In genomic region chr19:16898306-16899015, GRCh38 we compare ENCODE assay signal across 13 cellular contexts. TPM values are rescaled to one million over a fixed set of nuclear protein-coding genes. Genes with fewer than 3 reads are reported as not detected.
A peak's percentile ranks its signal among the peaks of the same experiment; 100 is the strongest.
DNase-seq lines count a peak whose midpoint lies in the region; ATAC-seq and TF ChIP-seq lines count a peak whose summit lies in the region.
"Had no signal": no experiment of that assay in that cellular context is flagged by ENCODE, and none has a peak within 500 bp of the region (broad histone marks: within the 10 kb centered on the region; RNA-seq: fewer than 3 reads in every experiment).

No MANE protein-coding gene starts in this region.

- H3K79me2 ChIP-seq in GM23338 (replicated peaks; ENCODE audit: insufficient read depth): no peaks in the 10 kb centered on the region
- H3K79me2 ChIP-seq in parathyroid adenoma: no peaks in the 10 kb centered on the region

- H3K9me3 Mint-ChIP-seq in T-helper 2 cell treated with Interferon-gamma antibody and Interleukin-4, amounts not matched to agents 5 μg/mL and 100 μg/mL, for 36 hours: no peaks in the 10 kb centered on the region
- no peaks in the 10 kb centered on the region; the same call in 2 of the 3 replicates for H3K9me3 Mint-ChIP-seq in GM23338
- H3K9me3 Mint-ChIP-seq in central memory CD8-positive, alpha-beta T cell: no peaks in the 10 kb centered on the region

- H3K4me1 ChIP-seq in GM23338 (ENCODE audit: insufficient read depth): peaks cover 3% of the 10 kb centered on the region; the same call in 1 of the 2 replicates
- H3K4me1 ChIP-seq in parathyroid adenoma: peaks cover 2% of the 10 kb centered on the region

- ATAC-seq in GM23338: no peak
- ATAC-seq in central memory CD8-positive, alpha-beta T cell (replicated peaks; ENCODE audit: extremely low read depth, poor library complexity, severe bottlenecking): no peak

- H2AFZ ChIP-seq in GM23338 (no peak overlapping the region), parathyroid adenoma (no peak overlapping the region)

- H3K9me3 ChIP-seq in parathyroid adenoma (ENCODE audit: control insufficient read depth, low read length) (no peaks in the 10 kb centered on the region), MG63 (no peaks in the 10 kb centered on the region)
- H3K9me3 ChIP-seq: body of pancreas, upper lobe of left lung had no signal

- H3K27ac ChIP-seq in GM23338 (ENCODE audit: low read depth): no peak overlapping the region
- H3K27ac ChIP-seq in parathyroid adenoma: no peak overlapping the region

- no peak overlapping the region for H3K27ac Mint-ChIP-seq in T-helper 2 cell treated with Interferon-gamma antibody and Interleukin-4, amounts not matched to agents 5 μg/mL and 100 μg/mL, for 36 hours
- no peak overlapping the region for H3K27ac Mint-ChIP-seq in GM23338
- H3K27ac Mint-ChIP-seq in central memory CD8-positive, alpha-beta T cell (ENCODE audit: low read depth): peak overlapping the region; percentile 55

- peaks cover 15% of the 10 kb centered on the region for H3K4me1 Mint-ChIP-seq in T-helper 2 cell treated with Interferon-gamma antibody and Interleukin-4, amounts not matched to agents 5 μg/mL and 100 μg/mL, for 36 hours (ENCODE audit: low read depth)
- peaks cover 5% of the 10 kb centered on the region; the same call in 1 of the 3 replicates for H3K4me1 Mint-ChIP-seq in GM23338
- H3K4me1 Mint-ChIP-seq in central memory CD8-positive, alpha-beta T cell: peaks cover 20% of the 10 kb centered on the region

- TF ChIP-seq CTCF in GM23338 (conservative IDR thresholded peaks at IDR 0.05; ENCODE audit: low read depth in 2 of 2): no peak
- TF ChIP-seq CTCF in parathyroid adenoma (IDR thresholded peaks at IDR 0.05): no peak

- peak overlapping the region; percentile 49 for H3K4me3 Mint-ChIP-seq in T-helper 2 cell treated with Interferon-gamma antibody and Interleukin-4, amounts not matched to agents 5 μg/mL and 100 μg/mL, for 36 hours
- H3K4me3 Mint-ChIP-seq in GM23338: peak overlapping the region; percentile 78
- peak overlapping the region; percentile 69 for H3K4me3 Mint-ChIP-seq in central memory CD8-positive, alpha-beta T cell

- DNase-seq in T-helper 2 cell treated with Interferon-gamma antibody and Interleukin-4, amounts not matched to agents 5 μg/mL and 100 μg/mL, for 36 hours (ENCODE audit: low spot score): no peak
- no peak for DNase-seq in T-helper 2 cell
- no peak for DNase-seq in GM23338 (ENCODE audit: low spot score)
- DNase-seq in central memory CD8-positive, alpha-beta T cell (ENCODE audit: low spot score in 2 of 2): no peak
- no peak for DNase-seq in NCI-H2196 (lab: John Stamatoyannopoulos, UW; ENCODE audit: unreplicated experiment)
- no peak for DNase-seq in MG63
- no peak for DNase-seq in amygdala (lab: John Stamatoyannopoulos, UW)
- DNase-seq: NCI-H1092, NCI-H524 treated with DMSO at 0.1 percent for 48 hours, small intestine had no signal

- H3K9me2 ChIP-seq in GM23338 (ENCODE audit: insufficient read depth): no peaks in the 10 kb centered on the region

- H3F3A ChIP-seq in GM23338 (replicated peaks; ENCODE audit: low read depth): no peaks in the 10 kb centered on the region

- H3K27me3 ChIP-seq in GM23338 (ENCODE audit: insufficient read depth) (peaks cover 16% of the 10 kb centered on the region), parathyroid adenoma (ENCODE audit: control insufficient read depth, insufficient read depth, low read length) (no peaks in the 10 kb centered on the region), MG63 (no peaks in the 10 kb centered on the region)
- H3K27me3 ChIP-seq: body of pancreas, upper lobe of left lung had no signal

- no peak overlapping the region for H3K9ac ChIP-seq in parathyroid adenoma

- H4K20me1 ChIP-seq in GM23338 (replicated peaks; ENCODE audit: insufficient read depth): no peaks in the 10 kb centered on the region

- H3K4me2 ChIP-seq in GM23338: peak overlapping the region; percentile 88; the same call in 1 of the 2 replicates
- peak overlapping the region; percentile 88 for H3K4me2 ChIP-seq in parathyroid adenoma (ENCODE audit: low read length)

- peak overlapping the region; percentile 84 for H3K4me3 ChIP-seq in GM23338
- H3K4me3 ChIP-seq in parathyroid adenoma (ENCODE audit: low read depth, low read length): no peak overlapping the region
- no peak overlapping the region for H3K4me3 ChIP-seq in MG63

- H3K27me3 Mint-ChIP-seq in T-helper 2 cell treated with Interferon-gamma antibody and Interleukin-4, amounts not matched to agents 5 μg/mL and 100 μg/mL, for 36 hours (ENCODE audit: low read depth): peaks cover 28% of the 10 kb centered on the region
- H3K27me3 Mint-ChIP-seq in GM23338 (ENCODE audit: insufficient read depth, low read depth, poor library complexity): peaks cover 25% of the 10 kb centered on the region
- peaks cover 24% of the 10 kb centered on the region for H3K27me3 Mint-ChIP-seq in central memory CD8-positive, alpha-beta T cell

- no peaks in the 10 kb centered on the region for H3K36me3 ChIP-seq in GM23338 (ENCODE audit: insufficient read depth)
- H3K36me3 ChIP-seq in parathyroid adenoma (ENCODE audit: control insufficient read depth, insufficient read depth, low read length): no peaks in the 10 kb centered on the region
- no peaks in the 10 kb centered on the region for H3K36me3 ChIP-seq in MG63
- H3K36me3 ChIP-seq: upper lobe of left lung had no signal

- no peaks in the 10 kb centered on the region for H3K36me3 Mint-ChIP-seq in T-helper 2 cell treated with Interferon-gamma antibody and Interleukin-4, amounts not matched to agents 5 μg/mL and 100 μg/mL, for 36 hours (ENCODE audit: low read depth)
- H3K36me3 Mint-ChIP-seq in GM23338 (ENCODE audit: low read depth): no peaks in the 10 kb centered on the region
- H3K36me3 Mint-ChIP-seq in central memory CD8-positive, alpha-beta T cell (ENCODE audit: insufficient read depth): peaks cover 12% of the 10 kb centered on the region

TF ChIP-seq in GM23338, 12 proteins besides CTCF, POLR2A, EP300 and RAD21:
- TF ChIP-seq STAT1 (IDR thresholded peaks at IDR 0.05; ENCODE audit: unreplicated experiment): no peak
- TF ChIP-seq REST (IDR thresholded peaks at IDR 0.05; ENCODE audit: unreplicated experiment): no peak
- TF ChIP-seq EZH2 (IDR thresholded peaks at IDR 0.05; ENCODE audit: low read depth, unreplicated experiment): no peak
- TF ChIP-seq EZH2phosphoT487 (IDR thresholded peaks at IDR 0.05; ENCODE audit: unreplicated experiment): no peak

RNA-seq across cellular contexts. Expression of gene F2RL3, which starts 9.7 kb away (rescaled TPM):
- not detected in 2 replicates for total RNA-seq in GM23338 (2014; rRNA removed; shearing (Covaris generic))
- polyA plus RNA-seq in GM23338 (2016; fragmentation: Nextera tagmentation; extraction: Ambion mirVana): 0.14 TPM in 1 of 2 replicates, not detected in the other
- not detected in 2 replicates for total RNA-seq in MG63 (2014; rRNA removed; shearing (Covaris generic); ENCODE audit: low replicate concordance)
